Comparison of ENCODE assay signal across 31 cellular contexts in the genomic region with DNA sequence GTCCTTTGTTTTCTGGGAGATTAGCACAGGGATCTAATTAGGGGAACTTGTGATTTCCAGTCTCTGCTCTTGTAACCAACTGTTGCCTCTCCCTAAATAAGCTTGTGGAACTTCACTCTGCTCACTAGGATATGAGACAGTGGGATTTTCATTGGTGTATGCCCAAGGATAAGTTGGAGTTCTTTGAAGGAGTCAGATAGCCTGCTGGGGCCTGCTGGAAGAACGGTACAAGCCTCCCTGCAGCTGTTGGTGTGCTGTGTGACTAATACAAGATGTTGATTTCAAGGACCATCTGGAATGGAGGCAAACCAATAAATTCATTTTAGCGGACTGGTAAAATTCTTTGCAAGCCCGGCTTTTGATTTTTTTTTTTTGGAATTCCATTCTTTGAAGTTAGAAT.
DNase-seq lines count a peak whose midpoint lies in the region; ATAC-seq, FAIRE-seq and TF ChIP-seq lines count a peak whose summit lies in the region.
"Had no signal": no experiment of that assay in that cellular context is flagged by ENCODE, and none has a peak within 500 bp of the region (broad histone marks: within the 10 kb centered on the region; RNA-seq: fewer than 3 reads in every experiment).

No MANE protein-coding gene starts in this region.

- H2BK20ac ChIP-seq in IMR-90 (ENCODE audit: low read depth, low read length), result no peak overlapping the region

- H3K4me2 ChIP-seq in IMR-90 (ENCODE audit: low read depth, low read length), result no peak overlapping the region
- H3K4me2 ChIP-seq in astrocyte (ENCODE audit: low read length), result no peak overlapping the region
- H3K4me2 ChIP-seq: BLaER1 treated with 17β-estradiol and CSF1 and Interleukin-3, amounts not matched to agents 10 nM and 100 nM; KMS-11; PC-9 had no signal

- H3K27ac ChIP-seq in IMR-90 (ENCODE audit: insufficient read depth, low read length), result no peak overlapping the region
- no peak overlapping the region for H3K27ac ChIP-seq in astrocyte (ENCODE audit: low read depth, low read length)
- H3K27ac ChIP-seq in foreskin keratinocyte, result no peak overlapping the region
- H3K27ac ChIP-seq in esophagus muscularis mucosa (replicated peaks in 1 of 4), result no peak overlapping the region
- H3K27ac ChIP-seq: BLaER1 treated with 17β-estradiol and CSF1 and Interleukin-3, amounts not matched to agents 10 nM and 100 nM; gastroesophageal sphincter; KMS-11; left ventricle myocardium inferior; PC-9; upper lobe of right lung; WERI-Rb-1 had no signal

- H3K79me2 ChIP-seq in astrocyte (ENCODE audit: insufficient read depth, low read length), result no peaks in the 10 kb centered on the region

- H4K8ac ChIP-seq in IMR-90 (ENCODE audit: low read depth in 2 of 2, low read length in 2 of 2), result no peak overlapping the region

- no peaks in the 10 kb centered on the region for H3K4me1 ChIP-seq in IMR-90 (ENCODE audit: control insufficient read depth, insufficient read depth, low read length)
- H3K4me1 ChIP-seq in astrocyte (ENCODE audit: insufficient read depth, low read length), result peaks cover 6% of the 10 kb centered on the region
- H3K4me1 ChIP-seq in foreskin keratinocyte, result no peaks in the 10 kb centered on the region
- H3K4me1 ChIP-seq in esophagus muscularis mucosa, result no peaks in the 10 kb centered on the region
- H3K4me1 ChIP-seq: gastroesophageal sphincter, left ventricle myocardium inferior, upper lobe of right lung had no signal

- ATAC-seq in IMR-90 (ENCODE audit: low read depth) (no peak), foreskin keratinocyte (peak; percentile 37)
- ATAC-seq: gastroesophageal sphincter; naive thymus-derived CD4-positive, alpha-beta T cell; stimulated activated effector memory CD8-positive, alpha-beta T cell treated with anti-CD3 and anti-CD28 coated beads, Interleukin-12 subunit alpha, Interleukin-12 subunit beta, amount 100 ng/mL, for 72 hours; upper lobe of right lung had no signal

- no peaks in the 10 kb centered on the region for H3K79me1 ChIP-seq in IMR-90 (ENCODE audit: low read depth in 1 of 2, low read length in 2 of 2)

- H2AK5ac ChIP-seq in IMR-90 (ENCODE audit: low read depth, low read length), result no peak overlapping the region

- H3K18ac ChIP-seq in IMR-90 (ENCODE audit: low read depth, low read length), result no peak overlapping the region

- no peak overlapping the region for H3K4ac ChIP-seq in IMR-90 (ENCODE audit: low read depth, low read length)

- TF ChIP-seq RAD21 in IMR-90 (IDR thresholded peaks at IDR 0.05; ENCODE audit: low read length), result no peak

- H3K4me3 Mint-ChIP-seq in astrocyte (ENCODE audit: unreplicated experiment), result no peak overlapping the region
- H3K4me3 Mint-ChIP-seq: brain; naive thymus-derived CD4-positive, alpha-beta T cell; stimulated activated effector memory CD8-positive, alpha-beta T cell treated with anti-CD3 and anti-CD28 coated beads, Interleukin-12 subunit alpha, Interleukin-12 subunit beta, amount 100 ng/mL, for 72 hours had no signal

- H3K36me3 Mint-ChIP-seq in astrocyte (ENCODE audit: low read depth, unreplicated experiment), result no peaks in the 10 kb centered on the region
- H3K36me3 Mint-ChIP-seq: naive thymus-derived CD4-positive, alpha-beta T cell; stimulated activated effector memory CD8-positive, alpha-beta T cell treated with anti-CD3 and anti-CD28 coated beads, Interleukin-12 subunit alpha, Interleukin-12 subunit beta, amount 100 ng/mL, for 72 hours had no signal

- in situ Hi-C loops in IMR-90 (cut with MboI; ENCODE audit: low sequenced_read_pairs), result no loop called here

- no peaks in the 10 kb centered on the region for H3K9me1 ChIP-seq in IMR-90 (ENCODE audit: insufficient read depth, low read length)

- DNase-seq in IMR-90 (peak; percentile 2), astrocyte (ENCODE audit: low read depth) (peak; percentile 69), foreskin keratinocyte (peak; percentile 20 to 33), skeletal muscle cell (ENCODE audit: low read depth) (peak; percentile 58), globus pallidus (ENCODE audit: low spot score) (no peak), NCI-H774 (lab: John Stamatoyannopoulos, UW) (no peak), esophagus muscularis mucosa (ENCODE audit: extremely low spot score) (no peak)
- no peak for DNase-seq in activated CD4-positive, alpha-beta T cell treated with anti-CD3 and anti-CD28 coated beads, Interleukin-2, amount 50 U/mL, for 4 hours
- DNase-seq: activated CD4-positive, alpha-beta T cell treated with anti-CD3 and anti-CD28 coated beads for 48 hours; activated gamma-delta T cell; activated T-cell treated with anti-CD3 and anti-CD28 coated beads, Interleukin-2, amount 50 U/mL, for 1 hour; Calu3; left ventricle myocardium inferior; naive thymus-derived CD4-positive, alpha-beta T cell; NCI-H1436 treated with DMSO at 0.1 percent for 48 hours; NCI-H2107; NCI-H446 treated with DMSO at 0.1 percent for 48 hours; PC-9; Right ventricle myocardium superior; stimulated activated CD4-positive, alpha-beta T cell treated with anti-CD3 and anti-CD28 coated beads, Interleukin-12 subunit alpha, Interleukin-12 subunit beta, amount 100 ng/mL, for 4 hours; stimulated activated CD4-positive, alpha-beta T cell treated with anti-CD3 and anti-CD28 coated beads, Interleukin-4, amount 100 ng/mL, for 24 hours; upper lobe of right lung; WERI-Rb-1 had no signal

- H3K14ac ChIP-seq in IMR-90 (replicated peaks; ENCODE audit: low read depth, low read length), result no peak overlapping the region

- no peak overlapping the region for H4K91ac ChIP-seq in IMR-90 (ENCODE audit: insufficient read depth, low read depth, low read length)

- H2BK120ac ChIP-seq in IMR-90 (ENCODE audit: low read depth, low read length), result no peak overlapping the region

- no peak overlapping the region for H2AFZ ChIP-seq in IMR-90 (replicated peaks; ENCODE audit: low read length, poor library complexity)
- no peak overlapping the region for H2AFZ ChIP-seq in astrocyte (ENCODE audit: low read depth, low read length)
- H2AFZ ChIP-seq: PC-9 had no signal

- H3K9me3 ChIP-seq in IMR-90 (ENCODE audit: control insufficient read depth, insufficient read depth, low read length) (no peaks in the 10 kb centered on the region), astrocyte (ENCODE audit: insufficient read depth, low read depth, low read length) (no peaks in the 10 kb centered on the region), esophagus muscularis mucosa (no peaks in the 10 kb centered on the region)
- H3K9me3 ChIP-seq: gastroesophageal sphincter, HAP-1, left ventricle myocardium inferior, upper lobe of right lung had no signal

- CTCF ChIA-PET in IMR-90 (lab: Yijun Ruan, JAX), result no interaction called here

- POLR2A ChIA-PET in IMR-90 (lab: Charles Lee; ENCODE audit: unreplicated experiment), result no interaction called here

- H4K20me1 ChIP-seq in IMR-90 (ENCODE audit: insufficient read depth, low read length), result no peaks in the 10 kb centered on the region
- H4K20me1 ChIP-seq in astrocyte (ENCODE audit: insufficient read depth, low read length), result no peaks in the 10 kb centered on the region
- H4K20me1 ChIP-seq: BLaER1 treated with 17β-estradiol and CSF1 and Interleukin-3, amounts not matched to agents 10 nM and 100 nM had no signal

- H3K23ac ChIP-seq in IMR-90 (ENCODE audit: low read depth, low read length), result no peak overlapping the region

- H4K5ac ChIP-seq in IMR-90 (ENCODE audit: low read depth, low read length), result no peak overlapping the region

- H2AK9ac ChIP-seq in IMR-90 (replicated peaks; ENCODE audit: low read depth, low read length, poor library complexity), result no peak overlapping the region

- H3K9ac ChIP-seq in IMR-90 (ENCODE audit: low read depth, low read length), result no peak overlapping the region
- no peak overlapping the region for H3K9ac ChIP-seq in astrocyte (ENCODE audit: low read length)
- H3K9ac ChIP-seq: BLaER1 treated with 17β-estradiol and CSF1 and Interleukin-3, amounts not matched to agents 10 nM and 100 nM; KMS-11 had no signal

- no peak for FAIRE-seq in astrocyte (lab: Jason Lieb, UNC)
- FAIRE-seq: GM18507, islet of Langerhans had no signal

- peaks cover 14% of the 10 kb centered on the region for H3K4me1 Mint-ChIP-seq in astrocyte (ENCODE audit: low read depth, unreplicated experiment)
- H3K4me1 Mint-ChIP-seq: naive thymus-derived CD4-positive, alpha-beta T cell; stimulated activated effector memory CD8-positive, alpha-beta T cell treated with anti-CD3 and anti-CD28 coated beads, Interleukin-12 subunit alpha, Interleukin-12 subunit beta, amount 100 ng/mL, for 72 hours had no signal

- H3K27me3 Mint-ChIP-seq in astrocyte (ENCODE audit: low read depth, unreplicated experiment), result no peaks in the 10 kb centered on the region
- H3K27me3 Mint-ChIP-seq: brain had no signal

- intact Hi-C loops in IMR-90 (cut with micrococcal nuclease) (no loop called here), esophagus muscularis mucosa (cut with DNase I) (no loop called here)

- no peak overlapping the region for H3K4me3 ChIP-seq in IMR-90 (ENCODE audit: insufficient read depth, low read depth, low read length)
- H3K4me3 ChIP-seq in astrocyte (ENCODE audit: insufficient read depth, low read depth, low read length), result no peak overlapping the region
- no peak overlapping the region for H3K4me3 ChIP-seq in skeletal muscle cell (ENCODE audit: low read depth, low read length)
- no peak overlapping the region for H3K4me3 ChIP-seq in esophagus muscularis mucosa
- H3K4me3 ChIP-seq: BLaER1 treated with 17β-estradiol and CSF1 and Interleukin-3, amounts not matched to agents 10 nM and 100 nM; gastroesophageal sphincter; HAP-1; left ventricle myocardium inferior; PC-9; upper lobe of right lung had no signal

- H3K27me3 ChIP-seq in IMR-90 (ENCODE audit: control insufficient read depth, insufficient read depth, low read length) (no peaks in the 10 kb centered on the region), astrocyte (ENCODE audit: insufficient read depth, low read length) (no peaks in the 10 kb centered on the region), foreskin keratinocyte (no peaks in the 10 kb centered on the region), esophagus muscularis mucosa (no peaks in the 10 kb centered on the region)
- H3K27me3 ChIP-seq: BLaER1 treated with 17β-estradiol and CSF1 and Interleukin-3, amounts not matched to agents 10 nM and 100 nM; gastroesophageal sphincter; upper lobe of right lung had no signal

- no peak for TF ChIP-seq EP300 in esophagus muscularis mucosa (IDR thresholded peaks at IDR 0.05)

- BruUV-seq in IMR-90 (replicated peaks; lab: Mats Ljungman, UMichigan), result no TSS peak

- no peak overlapping the region for H3K56ac ChIP-seq in IMR-90 (ENCODE audit: extremely low read depth, insufficient read depth, low read length)

- TF ChIP-seq CTCF in IMR-90 (conservative IDR thresholded peaks at IDR 0.05; ENCODE audit: low read depth, low read length), result no peak
- TF ChIP-seq CTCF in astrocyte (IDR thresholded peaks at IDR 0.05; ENCODE audit: insufficient read depth, low read depth, low read length), result no peak
- TF ChIP-seq CTCF in foreskin keratinocyte (conservative IDR thresholded peaks at IDR 0.05), result no peak
- no peak for TF ChIP-seq CTCF in esophagus muscularis mucosa (IDR thresholded peaks at IDR 0.05)

- no CpG with 5 or more reads among the region's 3 CpGs for WGBS in IMR-90 (ENCODE audit: extremely low coverage in 2 of 2, insufficient read length in 1 of 2), 2 experiments
- WGBS in esophagus muscularis mucosa, result 83% methylated on average over 3 of the region's 3 CpGs

- dilution Hi-C loops in IMR-90 (cut with HindIII; ENCODE audit: low sequenced_read_pairs, unreplicated experiment), result no loop called here

- no peaks in the 10 kb centered on the region for H3K9me3 Mint-ChIP-seq in astrocyte (ENCODE audit: unreplicated experiment)
- H3K9me3 Mint-ChIP-seq: stimulated activated effector memory CD8-positive, alpha-beta T cell treated with anti-CD3 and anti-CD28 coated beads, Interleukin-12 subunit alpha, Interleukin-12 subunit beta, amount 100 ng/mL, for 72 hours had no signal

- TF ChIP-seq POLR2A in IMR-90 (IDR thresholded peaks at IDR 0.05; ENCODE audit: low read depth, low read length), result no peak
- TF ChIP-seq POLR2A in esophagus muscularis mucosa (IDR thresholded peaks at IDR 0.05; ENCODE audit: low read depth), result no peak

- H3K27ac Mint-ChIP-seq in astrocyte (ENCODE audit: unreplicated experiment), result no peak overlapping the region
- H3K27ac Mint-ChIP-seq: naive thymus-derived CD4-positive, alpha-beta T cell; stimulated activated effector memory CD8-positive, alpha-beta T cell treated with anti-CD3 and anti-CD28 coated beads, Interleukin-12 subunit alpha, Interleukin-12 subunit beta, amount 100 ng/mL, for 72 hours had no signal

- no peaks in the 10 kb centered on the region for H3K36me3 ChIP-seq in IMR-90 (ENCODE audit: control insufficient read depth, insufficient read depth, low read length)
- H3K36me3 ChIP-seq in astrocyte (ENCODE audit: insufficient read depth, low read length), result no peaks in the 10 kb centered on the region
- H3K36me3 ChIP-seq in esophagus muscularis mucosa, result no peaks in the 10 kb centered on the region
- H3K36me3 ChIP-seq: gastroesophageal sphincter, HAP-1, left ventricle myocardium inferior, upper lobe of right lung had no signal

- H2BK5ac ChIP-seq in IMR-90 (ENCODE audit: low read depth, low read length, poor library complexity, severe bottlenecking), result no peak overlapping the region

- no peak overlapping the region for H2BK15ac ChIP-seq in IMR-90 (ENCODE audit: low read depth, low read length)

Comparison
In these comparisons a context has a peak if more than half of its experiments do, and no peak if none do; other contexts are left out.
1. DNase-seq: peak in IMR-90 (single experiment), astrocyte (single experiment), foreskin keratinocyte (2 of 2) and skeletal muscle cell (single experiment); none in globus pallidus (single experiment), activated CD4-positive, alpha-beta T cell treated with anti-CD3 and anti-CD28 coated beads, Interleukin-2, amount 50 U/mL, for 4 hours (0 of 2), NCI-H774 (single experiment) and esophagus muscularis mucosa (single experiment).